28 cellular contexts compared by ENCODE assay signal in the genomic region with DNA sequence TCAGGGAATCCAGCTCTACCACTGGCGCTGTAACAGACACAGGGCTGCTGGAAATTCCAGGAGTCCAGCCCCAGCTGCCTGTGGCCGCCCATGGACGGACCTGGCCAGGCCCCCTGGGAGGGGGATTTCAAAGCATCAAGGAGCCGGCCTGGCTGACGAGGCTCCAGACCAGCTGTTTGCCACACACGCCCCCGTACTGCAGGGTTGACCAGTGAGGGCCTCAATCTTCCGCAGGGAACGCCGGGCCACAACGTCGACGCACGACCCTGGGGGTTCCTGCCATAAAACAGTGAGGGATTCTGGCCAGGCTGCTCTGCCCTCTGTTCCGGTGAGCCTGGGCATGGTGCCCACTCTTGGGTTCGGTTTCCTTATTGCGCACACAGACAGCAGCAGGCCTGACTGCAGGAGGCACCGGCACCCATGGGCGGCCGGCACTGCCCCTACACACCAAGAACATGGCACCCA. TPM values are rescaled to one million over a fixed set of nuclear protein-coding genes. Genes with fewer than 3 reads are reported as not detected.
DNase-seq lines count a peak whose midpoint lies in the region; ATAC-seq, FAIRE-seq and TF ChIP-seq lines count a peak whose summit lies in the region.
"Had no signal": no experiment of that assay in that cellular context is flagged by ENCODE, and none has a peak within 500 bp of the region (broad histone marks: within the 10 kb centered on the region; RNA-seq: fewer than 3 reads in every experiment).

No MANE protein-coding gene starts in this region.

- H3K9me1 ChIP-seq in endothelial cell of umbilical vein (replicated peaks; ENCODE audit: control insufficient read depth, extremely low read depth, insufficient read depth, low read length), result no peaks in the 10 kb centered on the region

- no peak overlapping the region for H2AFZ ChIP-seq in endothelial cell of umbilical vein (ENCODE audit: low read depth, low read length)
- H2AFZ ChIP-seq in osteoblast (ENCODE audit: low read length), result no peak overlapping the region

- H3K4me1 ChIP-seq in right atrium auricular region (peaks cover 0 to 16% of the 10 kb centered on the region in 2 donors), endothelial cell of umbilical vein (ENCODE audit: control insufficient read depth, extremely low read depth, insufficient read depth, low read length) (peaks cover 18% of the 10 kb centered on the region), osteoblast (ENCODE audit: insufficient read depth, low read length) (peaks cover 20% of the 10 kb centered on the region), spleen (peaks cover 10 to 81% (median 63%) of the 10 kb centered on the region in 6 donors)

- H3K9ac ChIP-seq in endothelial cell of umbilical vein (replicated peaks; ENCODE audit: extremely low read depth, insufficient read depth, low read length), result no peak overlapping the region

- no peaks in the 10 kb centered on the region for H3K27me3 Mint-ChIP-seq in stimulated activated naive CD8-positive, alpha-beta T cell treated with anti-CD3 and anti-CD28 coated beads, Interleukin-15, amount 100 ng/mL, for 72 hours

- TF ChIP-seq POLR2A in endothelial cell of umbilical vein (IDR thresholded peaks at IDR 0.05; ENCODE audit: low read depth, low read length) (no peak), spleen (IDR thresholded peaks at IDR 0.05) (no peak)

- peaks cover 47% of the 10 kb centered on the region for H3K4me1 Mint-ChIP-seq in stimulated activated naive CD8-positive, alpha-beta T cell treated with anti-CD3 and anti-CD28 coated beads, Interleukin-15, amount 100 ng/mL, for 72 hours

- no peak overlapping the region for H3K27ac ChIP-seq in right atrium auricular region
- no peak overlapping the region for H3K27ac ChIP-seq in endothelial cell of umbilical vein (ENCODE audit: insufficient read depth, low read depth, low read length)
- H3K27ac ChIP-seq in osteoblast (ENCODE audit: low read depth, low read length), result no peak overlapping the region
- H3K27ac ChIP-seq in spleen, result peak overlapping the region in 1 of 8 donors; percentile 17
- H3K27ac ChIP-seq: HL-60 had no signal

- H3K9me3 ChIP-seq in right atrium auricular region (no peaks in the 10 kb centered on the region), endothelial cell of umbilical vein (replicated peaks; ENCODE audit: control insufficient read depth, insufficient read depth, low read length) (no peaks in the 10 kb centered on the region), osteoblast (ENCODE audit: low read depth, low read length) (peaks cover 10% of the 10 kb centered on the region), spleen (peaks cover 0 to 7% (median 0%) of the 10 kb centered on the region in 8 donors)

- H3K4me2 ChIP-seq in endothelial cell of umbilical vein (ENCODE audit: insufficient read depth, low read length), result no peak overlapping the region
- no peak overlapping the region for H3K4me2 ChIP-seq in osteoblast (ENCODE audit: insufficient read depth, low read length)

- H3K36me3 ChIP-seq in right atrium auricular region (peaks cover 8% of the 10 kb centered on the region), endothelial cell of umbilical vein (ENCODE audit: control insufficient read depth in 2 of 2, extremely low read depth in 1 of 2, insufficient read depth in 2 of 2, low read length in 2 of 2) (no peaks in the 10 kb centered on the region), osteoblast (ENCODE audit: insufficient read depth, low read length) (no peaks in the 10 kb centered on the region), spleen (peaks cover 0 to 29% (median 0%) of the 10 kb centered on the region in 6 donors)

- CTCF ChIA-PET in endothelial cell of umbilical vein (lab: Charles Lee), result no interaction called here

- TF ChIP-seq CTCF in right atrium auricular region (IDR thresholded peaks at IDR 0.05), result no peak
- no peak for TF ChIP-seq CTCF in endothelial cell of umbilical vein (IDR thresholded peaks at IDR 0.05; ENCODE audit: extremely low read depth in 1 of 2, insufficient read depth in 1 of 2, low read depth in 1 of 2, low read length in 2 of 2)
- no peak for TF ChIP-seq CTCF in osteoblast (IDR thresholded peaks at IDR 0.05; ENCODE audit: extremely low read depth, low read depth, low read length)
- no peak for TF ChIP-seq CTCF in spleen (IDR thresholded peaks at IDR 0.05 in 8 of 11, conservative IDR thresholded peaks at IDR 0.05 in 3 of 11)

- ATAC-seq in Right ventricle myocardium inferior (no peak), HG02970 (IDR thresholded peaks at IDR 0.05; ENCODE audit: low FRiP score, unreplicated experiment) (no peak)
- ATAC-seq in stimulated activated naive CD8-positive, alpha-beta T cell treated with anti-CD3 and anti-CD28 coated beads, Interleukin-15, amount 100 ng/mL, for 72 hours, result no peak
- ATAC-seq: HCT116, PC-3 had no signal

- dilution Hi-C loops in endothelial cell of umbilical vein (cut with MboI; ENCODE audit: extremely low pct_ligation_motif_present, low sequenced_read_pairs), result no loop called here

- H4K20me1 ChIP-seq in endothelial cell of umbilical vein (replicated peaks; ENCODE audit: control insufficient read depth, extremely low read depth, insufficient read depth, low read length) (no peaks in the 10 kb centered on the region), osteoblast (ENCODE audit: insufficient read depth, low read length) (peaks cover 6% of the 10 kb centered on the region)

- H3K79me2 ChIP-seq in endothelial cell of umbilical vein (ENCODE audit: control insufficient read depth, insufficient read depth, low read length), result no peaks in the 10 kb centered on the region
- H3K79me2 ChIP-seq in osteoblast (ENCODE audit: insufficient read depth, low read length), result peaks cover 28% of the 10 kb centered on the region

- no peak overlapping the region for H3K27ac Mint-ChIP-seq in stimulated activated naive CD8-positive, alpha-beta T cell treated with anti-CD3 and anti-CD28 coated beads, Interleukin-15, amount 100 ng/mL, for 72 hours

- POLR2A ChIA-PET in endothelial cell of umbilical vein (lab: Charles Lee), result no interaction called here

- H3K4me3 ChIP-seq in right atrium auricular region (no peak overlapping the region), endothelial cell of umbilical vein (replicated peaks in 1 of 3; ENCODE audit: insufficient read depth in 1 of 3, low read depth in 1 of 3, low read length in 3 of 3) (no peak overlapping the region), osteoblast (ENCODE audit: insufficient read depth, low read length) (no peak overlapping the region), spleen (no peak overlapping the region)
- H3K4me3 ChIP-seq: SK-N-MC had no signal

- DNase-seq in Right ventricle myocardium inferior (ENCODE audit: missing footprints), result peak; percentile 47
- DNase-seq in right atrium auricular region (ENCODE audit: low spot score), result no peak
- DNase-seq in endothelial cell of umbilical vein (ENCODE audit: low read depth, low spot score), result peak; percentile 23
- DNase-seq in osteoblast (ENCODE audit: insufficient read length, low spot score, missing footprints), result peak; percentile 48
- no peak for DNase-seq in stimulated activated naive CD8-positive, alpha-beta T cell treated with anti-CD3 and anti-CD28 coated beads, Interleukin-15, amount 100 ng/mL, for 72 hours
- DNase-seq in spleen, result no peak
- DNase-seq: Calu3; DMS79 treated with DMSO at 0.1 percent for 48 hours; GF-D8; Karpas-422; NCI-H1092; NCI-H1436; NCI-H187; NCI-H2081 treated with DMSO at 0.1 percent for 48 hours; NCI-H2171 treated with DMSO at 0.1 percent for 48 hours; NCI-H524; NCI-H748 treated with DMSO at 0.1 percent for 48 hours; NK-92 treated with Interleukin-12 subunit alpha and Interleukin-12 subunit beta, amount 100 ng/mL, for 24 hours; PC-3; SIG-M5 had no signal

- BruUV-seq in endothelial cell of umbilical vein (replicated peaks; lab: Mats Ljungman, UMichigan), result no TSS peak

- H3K9me3 Mint-ChIP-seq in stimulated activated naive CD8-positive, alpha-beta T cell treated with anti-CD3 and anti-CD28 coated beads, Interleukin-15, amount 100 ng/mL, for 72 hours, result peaks cover 0 to 13% of the 10 kb centered on the region in 2 donors

- FAIRE-seq in endothelial cell of umbilical vein (lab: Jason Lieb, UNC), result no peak
- FAIRE-seq: GM12891, GM19239, H1 had no signal

- intact Hi-C loops in Right ventricle myocardium inferior (cut with DNase I), result no loop called here
- intact Hi-C loops in endothelial cell of umbilical vein (cut with micrococcal nuclease), result no loop called here
- intact Hi-C loops in spleen (cut with DNase I; ENCODE audit: low total_unique reads), result no loop called here

- H3K27me3 ChIP-seq in right atrium auricular region, result no peaks in the 10 kb centered on the region
- H3K27me3 ChIP-seq in endothelial cell of umbilical vein (ENCODE audit: control insufficient read depth in 2 of 2, insufficient read depth in 2 of 2, low read length in 2 of 2), result no peaks in the 10 kb centered on the region
- H3K27me3 ChIP-seq in osteoblast (ENCODE audit: insufficient read depth, low read length), result peaks cover 11% of the 10 kb centered on the region
- no peaks in the 10 kb centered on the region for H3K27me3 ChIP-seq in spleen (replicated peaks in 1 of 7)

- 73 to 93% (median 81%) methylated on average over 8 to 20 of the region's 20 CpGs for WGBS in spleen, 5 donors

- H3K4me3 Mint-ChIP-seq in stimulated activated naive CD8-positive, alpha-beta T cell treated with anti-CD3 and anti-CD28 coated beads, Interleukin-15, amount 100 ng/mL, for 72 hours, result no peak overlapping the region

RNA-seq across cellular contexts. Expression of a gene that starts 3.7 kb away (rescaled TPM):
- total RNA-seq in Right ventricle myocardium inferior (8.1 TPM), right atrium auricular region (10 to 100 TPM; 11.9 to 14.1 TPM), endothelial cell of umbilical vein (12.5 and 17.8 TPM in 2 replicates), osteoblast (25.3 and 35.8 TPM in 2 replicates), spleen (10 to 100 TPM; 22.5 to 57.6 (median 39.9) TPM)
- polyA plus RNA-seq in endothelial cell of umbilical vein (14.3 and 17.8 TPM in 2 replicates), spleen (10 to 100 TPM; 10.4 to 22.6 (median 19.8) TPM)
- polyA plus RNA-seq in endothelial cell of umbilical vein (2011; cell fraction: cytosol; rRNA removed), result 6.7 and 7.5 TPM in 2 replicates
- polyA plus RNA-seq in endothelial cell of umbilical vein (2011; cell fraction: nucleus; rRNA removed), result 17.8 and 26.6 TPM in 2 replicates
- 15.8 and 23.9 TPM in 2 replicates for polyA plus RNA-seq in endothelial cell of umbilical vein (2012)
- polyA minus RNA-seq in endothelial cell of umbilical vein, result 30.9 and 34.6 TPM in 2 replicates
- polyA minus RNA-seq in endothelial cell of umbilical vein (2011; cell fraction: cytosol; rRNA and poly(A)+ RNA removed), result 13.3 TPM
- polyA minus RNA-seq in endothelial cell of umbilical vein (2011; cell fraction: nucleus; rRNA and poly(A)+ RNA removed), result 16.7 and 20.3 TPM in 2 replicates

RNA-seq across cellular contexts. Expression of a gene that starts 14.5 kb away (rescaled TPM):
- total RNA-seq in Right ventricle myocardium inferior (0.89 TPM), right atrium auricular region (1 to 10 TPM; 1.0 to 1.6 TPM), endothelial cell of umbilical vein (0.42 and 0.53 TPM in 2 replicates), osteoblast (under 0.01 TPM in 1 of 2 replicates, not detected in the other), spleen (1 to 10 TPM in 6 of 7 donors, under 1 TPM in 1; 0.60 to 2.7 (median 1.6) TPM)
- polyA plus RNA-seq in endothelial cell of umbilical vein (0.52 and 0.72 TPM in 2 replicates), spleen (1 to 10 TPM; 2.5 to 3.7 (median 2.7) TPM)
- polyA plus RNA-seq in endothelial cell of umbilical vein (2011; cell fraction: cytosol; rRNA removed), result 0.35 and 0.37 TPM in 2 replicates
- 3.1 and 3.3 TPM in 2 replicates for polyA plus RNA-seq in endothelial cell of umbilical vein (2011; cell fraction: nucleus; rRNA removed)
- polyA plus RNA-seq in endothelial cell of umbilical vein (2012), result 0.29 and 0.45 TPM in 2 replicates
- polyA minus RNA-seq in endothelial cell of umbilical vein, result 0.17 and 0.25 TPM in 2 replicates
- not detected for polyA minus RNA-seq in endothelial cell of umbilical vein (2011; cell fraction: cytosol; rRNA and poly(A)+ RNA removed)
- 0.24 and 0.53 TPM in 2 replicates for polyA minus RNA-seq in endothelial cell of umbilical vein (2011; cell fraction: nucleus; rRNA and poly(A)+ RNA removed)
- total RNA-seq: RPMI7951 had no signal

Comparison
In these comparisons a context has a peak if more than half of its experiments do, and no peak if none do; other contexts are left out.
1. DNase-seq: peak in Right ventricle myocardium inferior (single experiment), endothelial cell of umbilical vein (single experiment) and osteoblast (single experiment); none in right atrium auricular region (single experiment), stimulated activated naive CD8-positive, alpha-beta T cell treated with anti-CD3 and anti-CD28 coated beads, Interleukin-15, amount 100 ng/mL, for 72 hours (0 of 2) and spleen (single experiment).